Comparison of ENCODE assay signal across 1 cellular context in the genomic region with DNA sequence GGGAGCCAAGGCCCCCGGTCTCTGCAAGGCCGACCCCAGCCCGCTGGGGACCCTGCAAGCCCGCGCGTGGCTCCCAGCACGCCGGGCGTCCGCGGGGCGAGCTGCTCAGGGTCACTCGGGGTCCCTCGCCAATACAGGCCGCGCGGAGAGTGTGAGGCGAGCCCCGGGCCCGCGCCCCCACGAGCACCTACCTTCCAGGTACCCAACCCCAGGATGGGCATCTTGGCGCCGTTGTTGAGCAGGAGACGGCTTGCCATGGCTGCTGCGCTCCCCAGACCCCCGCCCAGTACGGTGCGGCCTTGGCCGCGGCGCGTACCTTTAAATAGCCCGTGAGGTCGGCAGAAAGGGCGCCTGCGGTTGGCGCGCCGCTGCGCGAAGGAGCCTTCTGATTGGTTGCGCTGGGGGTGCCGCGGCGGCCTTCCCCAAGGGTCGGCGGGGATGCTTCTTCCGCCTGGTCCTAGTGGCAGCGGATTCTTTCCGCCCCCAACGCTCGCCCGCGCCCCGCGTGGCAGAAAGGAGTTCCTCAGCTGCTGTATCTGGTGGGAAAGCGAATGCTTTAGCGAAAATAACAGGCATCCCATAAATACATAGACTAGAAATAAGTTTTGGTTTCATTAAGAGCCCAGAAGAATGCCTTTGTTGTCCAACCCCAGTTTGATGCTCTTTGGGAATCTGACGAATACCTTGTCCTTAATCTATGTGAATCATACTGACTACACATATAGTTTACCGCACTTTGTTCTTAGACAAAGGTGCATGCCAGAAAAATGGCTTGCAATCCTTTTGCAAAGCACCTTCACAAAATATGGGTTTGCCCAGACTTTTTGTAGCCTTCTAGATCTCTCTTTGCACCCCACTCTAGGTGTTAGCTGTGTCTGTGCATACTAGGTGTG.
TF ChIP-seq lines count a peak whose summit lies in the region.

Gene AKR1B1, minus strand, starts transcription at position 295 of the 893 bp plus-strand sequence. Its CDS starts 38 bp downstream, at position 257.

TF ChIP-seq in GM23338, 12 proteins besides CTCF, POLR2A, EP300 and RAD21 (continued from another document):
- TF ChIP-seq, protein P1, sequence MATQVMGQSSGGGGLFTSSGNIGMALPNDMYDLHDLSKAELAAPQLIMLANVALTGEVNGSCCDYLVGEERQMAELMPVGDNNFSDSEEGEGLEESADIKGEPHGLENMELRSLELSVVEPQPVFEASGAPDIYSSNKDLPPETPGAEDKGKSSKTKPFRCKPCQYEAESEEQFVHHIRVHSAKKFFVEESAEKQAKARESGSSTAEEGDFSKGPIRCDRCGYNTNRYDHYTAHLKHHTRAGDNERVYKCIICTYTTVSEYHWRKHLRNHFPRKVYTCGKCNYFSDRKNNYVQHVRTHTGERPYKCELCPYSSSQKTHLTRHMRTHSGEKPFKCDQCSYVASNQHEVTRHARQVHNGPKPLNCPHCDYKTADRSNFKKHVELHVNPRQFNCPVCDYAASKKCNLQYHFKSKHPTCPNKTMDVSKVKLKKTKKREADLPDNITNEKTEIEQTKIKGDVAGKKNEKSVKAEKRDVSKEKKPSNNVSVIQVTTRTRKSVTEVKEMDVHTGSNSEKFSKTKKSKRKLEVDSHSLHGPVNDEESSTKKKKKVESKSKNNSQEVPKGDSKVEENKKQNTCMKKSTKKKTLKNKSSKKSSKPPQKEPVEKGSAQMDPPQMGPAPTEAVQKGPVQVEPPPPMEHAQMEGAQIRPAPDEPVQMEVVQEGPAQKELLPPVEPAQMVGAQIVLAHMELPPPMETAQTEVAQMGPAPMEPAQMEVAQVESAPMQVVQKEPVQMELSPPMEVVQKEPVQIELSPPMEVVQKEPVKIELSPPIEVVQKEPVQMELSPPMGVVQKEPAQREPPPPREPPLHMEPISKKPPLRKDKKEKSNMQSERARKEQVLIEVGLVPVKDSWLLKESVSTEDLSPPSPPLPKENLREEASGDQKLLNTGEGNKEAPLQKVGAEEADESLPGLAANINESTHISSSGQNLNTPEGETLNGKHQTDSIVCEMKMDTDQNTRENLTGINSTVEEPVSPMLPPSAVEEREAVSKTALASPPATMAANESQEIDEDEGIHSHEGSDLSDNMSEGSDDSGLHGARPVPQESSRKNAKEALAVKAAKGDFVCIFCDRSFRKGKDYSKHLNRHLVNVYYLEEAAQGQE (IDR thresholded peaks at IDR 0.05; ENCODE audit: unreplicated experiment), result no peak
TF ChIP-seq in GM23338: peak in this region for 2.
